17 cellular contexts compared by ENCODE assay signal in the genomic region with DNA sequence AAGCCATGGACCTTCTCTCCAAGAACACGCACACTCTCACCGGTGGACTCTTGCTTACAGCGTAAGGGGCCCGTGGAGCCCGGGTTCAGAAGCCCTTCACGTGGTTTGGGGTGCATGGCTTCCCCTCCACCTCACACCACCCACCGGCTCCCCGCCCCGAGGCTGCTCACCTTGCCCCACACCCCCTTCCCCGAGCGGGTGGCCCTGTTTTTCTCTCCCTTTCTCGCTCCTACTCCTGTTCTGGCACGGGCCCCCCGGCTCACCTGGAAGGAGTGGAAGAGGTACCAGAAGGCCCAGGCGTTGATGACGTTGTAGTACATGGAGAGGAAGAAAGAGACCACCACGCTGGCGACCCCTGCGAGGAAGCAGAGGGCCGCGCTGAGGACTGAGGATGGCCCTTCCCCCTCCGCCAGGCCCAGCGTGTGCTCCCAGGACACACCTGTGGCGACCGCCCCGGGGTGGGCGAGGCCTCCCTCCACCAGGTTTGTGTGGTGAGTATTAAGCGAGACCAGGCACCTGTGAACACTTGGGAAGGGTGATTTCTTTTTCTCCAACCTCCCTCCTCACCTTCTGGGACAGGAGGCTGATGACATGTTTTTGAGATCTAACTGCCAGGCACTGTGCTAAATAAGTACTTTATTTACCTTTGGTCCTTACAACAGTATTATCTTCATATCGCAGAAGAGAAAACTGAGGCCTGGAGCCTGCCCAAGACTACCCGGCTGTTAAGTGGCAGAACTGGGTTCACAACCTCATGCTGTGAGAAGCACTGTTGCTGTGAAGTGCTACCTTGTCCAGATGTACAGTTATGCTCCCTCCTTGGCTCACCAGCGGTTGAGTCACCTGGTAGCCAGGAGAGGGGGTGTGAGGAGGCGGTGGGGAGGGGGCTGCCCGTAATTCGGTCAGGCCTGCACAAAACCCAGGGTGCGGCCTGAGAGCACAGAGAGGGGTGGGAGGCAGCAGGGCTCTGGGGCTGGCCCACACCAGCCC. TPM values are rescaled to one million over a fixed set of nuclear protein-coding genes. Genes with fewer than 3 reads are reported as not detected.
"Had no signal": no experiment of that assay in that cellular context is flagged by ENCODE, and none has a peak within 500 bp of the region (broad histone marks: within the 10 kb centered on the region; RNA-seq: fewer than 3 reads in every experiment).

No MANE protein-coding gene starts in this region.

- DNase-seq: activated CD4-positive, alpha-beta T cell treated with anti-CD3 and anti-CD28 coated beads, Interleukin-2, amount 50 U/mL, for 1 hour; activated effector memory CD4-positive, alpha-beta T cell treated with anti-CD3 and anti-CD28 coated beads, Interleukin-2, amount 50 U/mL, for 16 hours; activated T-cell treated with anti-CD3 and anti-CD28 coated beads, Interleukin-2, amount 50 U/mL, for 48 hours; amniotic stem cell; esophagus squamous epithelium; mesenchymal stem cell; natural killer cell; posterior cingulate gyrus; retina; stimulated activated naive B cell treated with anti-CD40 and anti-IgM and Interleukin-4, amounts not matched to agents 10 μg/mL and 1 μg/mL and 100 μg/mL, for 72 hours had no signal

- ATAC-seq: natural killer cell; stimulated activated naive B cell treated with anti-CD40 and anti-IgM and Interleukin-4, amounts not matched to agents 10 μg/mL and 1 μg/mL and 100 μg/mL, for 72 hours had no signal

- H3K9me3 ChIP-seq: esophagus squamous epithelium had no signal

- H3K27me3 ChIP-seq: hepatocyte, tibial nerve had no signal

- H3K4me3 ChIP-seq: esophagus squamous epithelium, hepatocyte, tibial nerve had no signal

- H3K36me3 ChIP-seq: esophagus squamous epithelium, tibial nerve had no signal

- H3K27ac ChIP-seq: esophagus squamous epithelium, hepatocyte, tibial nerve had no signal

- H3K4me1 ChIP-seq: esophagus squamous epithelium, tibial nerve had no signal

RNA-seq across cellular contexts. Expression of gene SLC6A20, which starts 16.3 kb away (rescaled TPM):
- total RNA-seq: cardiac septum; endothelial cell of umbilical vein; fibroblast of villous mesenchyme; glomerular endothelial cell; T-helper 2 cell treated with Interferon-gamma antibody and Interleukin-4, amounts not matched to agents 100 ng/mL and 5 ng/mL, for 36 hours had no signal
